ENCODE assay signal across 1 cellular context in the genomic region with DNA sequence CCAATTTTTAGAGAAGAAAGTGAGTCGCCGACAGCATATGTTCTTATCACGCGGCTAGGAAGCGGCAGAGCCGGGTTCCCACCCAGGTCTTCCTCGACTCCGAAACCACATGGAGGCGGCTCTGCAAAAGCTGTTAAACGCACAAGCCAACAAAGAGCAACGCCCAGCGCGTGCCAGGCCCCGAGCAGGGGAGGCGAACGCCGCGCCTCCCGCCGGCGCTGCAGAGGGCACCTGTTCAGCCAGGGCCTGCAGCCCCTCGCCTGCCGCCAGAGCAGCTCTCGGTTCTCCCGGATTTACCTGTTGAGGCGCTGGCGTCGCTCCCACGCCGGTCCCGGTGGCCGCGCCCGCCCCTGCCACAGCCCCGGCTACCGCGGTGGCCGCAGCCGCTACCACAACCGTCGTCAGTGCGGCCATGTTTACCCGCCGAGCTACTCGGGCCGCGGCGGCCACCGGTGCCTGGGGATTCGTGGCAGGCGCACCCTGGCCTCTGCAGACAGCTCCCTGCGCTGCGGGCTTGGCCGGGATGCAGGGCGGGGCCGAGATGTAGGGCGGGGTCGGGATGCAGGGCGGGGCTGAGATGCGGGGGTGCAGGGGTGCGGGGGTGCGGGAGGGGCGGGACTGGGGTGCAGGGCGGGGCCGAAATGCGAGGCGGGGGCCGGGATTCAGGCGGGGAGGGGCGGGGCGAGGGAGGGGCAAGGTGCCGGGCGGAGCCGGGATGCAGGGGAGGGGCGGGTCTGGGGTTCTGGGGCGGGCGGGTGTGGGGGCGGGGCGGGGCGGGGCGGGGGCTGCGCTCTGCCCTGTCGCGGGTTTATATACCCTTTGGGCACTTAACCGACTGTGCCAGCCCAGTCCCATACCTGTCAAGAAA.
TF ChIP-seq lines count a peak whose summit lies in the region.

A gene with protein sequence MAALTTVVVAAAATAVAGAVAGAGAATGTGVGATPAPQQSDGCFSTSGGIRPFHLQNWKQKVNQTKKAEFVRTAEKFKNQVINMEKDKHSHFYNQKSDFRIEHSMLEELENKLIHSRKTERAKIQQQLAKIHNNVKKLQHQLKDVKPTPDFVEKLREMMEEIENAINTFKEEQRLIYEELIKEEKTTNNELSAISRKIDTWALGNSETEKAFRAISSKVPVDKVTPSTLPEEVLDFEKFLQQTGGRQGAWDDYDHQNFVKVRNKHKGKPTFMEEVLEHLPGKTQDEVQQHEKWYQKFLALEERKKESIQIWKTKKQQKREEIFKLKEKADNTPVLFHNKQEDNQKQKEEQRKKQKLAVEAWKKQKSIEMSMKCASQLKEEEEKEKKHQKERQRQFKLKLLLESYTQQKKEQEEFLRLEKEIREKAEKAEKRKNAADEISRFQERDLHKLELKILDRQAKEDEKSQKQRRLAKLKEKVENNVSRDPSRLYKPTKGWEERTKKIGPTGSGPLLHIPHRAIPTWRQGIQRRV (minus strand): TSS at position 525 of the 868 bp plus-strand sequence. CDS start 111 bp downstream, at position 414.

TF ChIP-seq in HepG2, 621 proteins besides CTCF, POLR2A, EP300 and RAD21 (continued from another document):
- TF ChIP-seq ZNF143 (CRISPR knock-in tag; IDR thresholded peaks at IDR 0.05) (no peak), FOXA3 (CRISPR knock-in tag; IDR thresholded peaks at IDR 0.05) (peak; percentile 39; the same call in 1 of the 2 replicates), LCORL (IDR thresholded peaks at IDR 0.05) (no peak), LCORL (CRISPR knock-in tag; IDR thresholded peaks at IDR 0.05) (peak; percentile 63), RELA (CRISPR knock-in tag; IDR thresholded peaks at IDR 0.05) (no peak), ZNF432 (CRISPR knock-in tag; IDR thresholded peaks at IDR 0.05; ENCODE audit: borderline replicate concordance) (no peak), ATF7-NPFF (CRISPR knock-in tag; IDR thresholded peaks at IDR 0.05; ENCODE audit: low read depth) (peak; percentile 46; the same call in 1 of the 2 replicates), TGIF2 (CRISPR knock-in tag; IDR thresholded peaks at IDR 0.05) (no peak), MYC (CRISPR knock-in tag; IDR thresholded peaks at IDR 0.05; ENCODE audit: borderline replicate concordance) (peak; percentile 47; the same call in 1 of the 2 replicates), ZNF331 (CRISPR knock-in tag; IDR thresholded peaks at IDR 0.05) (0 out of 2 replicates have a peak, but pooled peaks have one; percentile 28), ZNF891 (CRISPR knock-in tag; IDR thresholded peaks at IDR 0.05) (peak; percentile 36; the same call in 1 of the 2 replicates), SKIL (CRISPR knock-in tag; IDR thresholded peaks at IDR 0.05; ENCODE audit: borderline replicate concordance) (no peak), UBTF (CRISPR knock-in tag; IDR thresholded peaks at IDR 0.05) (peak; percentile 85; the same call in 1 of the 2 replicates), POLR2G (IDR thresholded peaks at IDR 0.05; ENCODE audit: low read depth, low read length) (peak; percentile 49; the same call in 1 of the 2 replicates), IKZF1 (IDR thresholded peaks at IDR 0.05) (no peak), MTF2 (CRISPR knock-in tag; IDR thresholded peaks at IDR 0.05; ENCODE audit: borderline replicate concordance) (0 out of 2 replicates have a peak, but pooled peaks have one; percentile 63), RORA (CRISPR knock-in tag; IDR thresholded peaks at IDR 0.05) (no peak), ZNF790 (CRISPR knock-in tag; IDR thresholded peaks at IDR 0.05; ENCODE audit: borderline replicate concordance) (no peak), ZSCAN25 (CRISPR knock-in tag; IDR thresholded peaks at IDR 0.05) (peak; percentile 94), SOX13 (IDR thresholded peaks at IDR 0.05) (no peak), SOX13 (CRISPR knock-in tag; conservative IDR thresholded peaks at IDR 0.05 in 1 of 2, IDR thresholded peaks at IDR 0.05 in 1 of 2) (0 out of 4 replicates have a peak, but pooled peaks of 1 of the 2 experiments have one; percentile 3), ZNF205 (CRISPR knock-in tag; IDR thresholded peaks at IDR 0.05) (no peak), YY1 (IDR thresholded peaks at IDR 0.05; ENCODE audit: insufficient read depth, insufficient replicate concordance, low read depth, low read length) (peak; percentile 87), ZNF335 (CRISPR knock-in tag; IDR thresholded peaks at IDR 0.05) (0 out of 2 replicates have a peak, but pooled peaks have one; percentile 74), ZSCAN31 (CRISPR knock-in tag; IDR thresholded peaks at IDR 0.05; ENCODE audit: low read depth) (peak; percentile 50; the same call in 1 of the 2 replicates)
- TF ChIP-seq, protein P1, sequence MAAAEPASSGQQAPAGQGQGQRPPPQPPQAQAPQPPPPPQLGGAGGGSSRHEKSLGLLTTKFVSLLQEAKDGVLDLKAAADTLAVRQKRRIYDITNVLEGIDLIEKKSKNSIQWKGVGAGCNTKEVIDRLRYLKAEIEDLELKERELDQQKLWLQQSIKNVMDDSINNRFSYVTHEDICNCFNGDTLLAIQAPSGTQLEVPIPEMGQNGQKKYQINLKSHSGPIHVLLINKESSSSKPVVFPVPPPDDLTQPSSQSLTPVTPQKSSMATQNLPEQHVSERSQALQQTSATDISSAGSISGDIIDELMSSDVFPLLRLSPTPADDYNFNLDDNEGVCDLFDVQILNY (CRISPR knock-in tag; conservative IDR thresholded peaks at IDR 0.05), result 0 out of 2 replicates have a peak, but pooled peaks have one; percentile 27
- TF ChIP-seq, protein P2, sequence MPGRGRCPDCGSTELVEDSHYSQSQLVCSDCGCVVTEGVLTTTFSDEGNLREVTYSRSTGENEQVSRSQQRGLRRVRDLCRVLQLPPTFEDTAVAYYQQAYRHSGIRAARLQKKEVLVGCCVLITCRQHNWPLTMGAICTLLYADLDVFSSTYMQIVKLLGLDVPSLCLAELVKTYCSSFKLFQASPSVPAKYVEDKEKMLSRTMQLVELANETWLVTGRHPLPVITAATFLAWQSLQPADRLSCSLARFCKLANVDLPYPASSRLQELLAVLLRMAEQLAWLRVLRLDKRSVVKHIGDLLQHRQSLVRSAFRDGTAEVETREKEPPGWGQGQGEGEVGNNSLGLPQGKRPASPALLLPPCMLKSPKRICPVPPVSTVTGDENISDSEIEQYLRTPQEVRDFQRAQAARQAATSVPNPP (CRISPR knock-in tag; IDR thresholded peaks at IDR 0.05), result 0 out of 2 replicates have a peak, but pooled peaks have one; percentile 41
- TF ChIP-seq, protein P3, sequence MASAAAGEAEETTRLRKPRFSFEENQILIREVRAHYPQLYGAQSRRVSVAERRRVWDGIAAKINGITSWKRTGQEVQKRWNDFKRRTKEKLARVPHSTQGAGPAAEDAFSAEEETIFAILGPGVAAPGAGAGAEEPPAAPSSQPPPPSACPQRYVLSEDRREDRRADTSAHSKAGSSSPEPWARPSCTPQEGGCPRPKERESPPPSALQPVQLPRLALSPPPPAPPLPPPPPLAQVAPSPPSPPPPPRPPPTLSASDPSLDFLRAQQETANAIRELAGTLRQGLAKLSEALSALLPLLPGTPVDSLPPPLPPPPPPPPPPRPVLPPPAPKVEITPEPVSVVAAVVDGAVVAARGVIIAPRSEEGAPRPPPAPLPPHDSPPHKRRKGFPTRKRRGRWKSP (CRISPR knock-in tag; IDR thresholded peaks at IDR 0.05), result peak; percentile 75
